Comparison of ENCODE assay signal across 19 cellular contexts in genomic region chr5:58530942-58531490, GRCh38. TPM values are rescaled to one million over a fixed set of nuclear protein-coding genes. Genes with fewer than 3 reads are reported as not detected.
A peak's percentile ranks its signal among the peaks of the same experiment; 100 is the strongest.
DNase-seq lines count a peak whose midpoint lies in the region; ATAC-seq and TF ChIP-seq lines count a peak whose summit lies in the region.
"Had no signal": no experiment of that assay in that cellular context is flagged by ENCODE, and none has a peak within 500 bp of the region (broad histone marks: within the 10 kb centered on the region; RNA-seq: fewer than 3 reads in every experiment).

No MANE protein-coding gene starts in this region.

- H3K9ac ChIP-seq in HUES48 (ENCODE audit: low read depth, low read length), result no peak overlapping the region
- H3K9ac ChIP-seq in endodermal cell (ENCODE audit: extremely low read depth, low read length, poor library complexity, severe bottlenecking), result no peak overlapping the region
- H3K9ac ChIP-seq: BLaER1 treated with 17β-estradiol and CSF1 and Interleukin-3, amounts not matched to agents 10 nM and 100 nM had no signal

- H3K9me3 Mint-ChIP-seq in WTC11 (peaks cover 45% of the 10 kb centered on the region), endodermal cell (peaks cover 15% of the 10 kb centered on the region)

- no peaks in the 10 kb centered on the region for H3K36me3 ChIP-seq in HUES48 (ENCODE audit: control insufficient read depth, insufficient read depth, low read length)
- no peaks in the 10 kb centered on the region for H3K36me3 ChIP-seq in endodermal cell (ENCODE audit: control insufficient read depth, insufficient read depth, low read length)
- H3K36me3 ChIP-seq in A673 (ENCODE audit: insufficient read depth, low read length, poor library complexity, severe bottlenecking), result no peaks in the 10 kb centered on the region
- H3K36me3 ChIP-seq: BLaER1 treated with 17β-estradiol and CSF1 and Interleukin-3, amounts not matched to agents 10 nM and 100 nM had no signal

- H3K4me1 ChIP-seq in HUES48 (ENCODE audit: control insufficient read depth, insufficient read depth, low read length) (no peaks in the 10 kb centered on the region), endodermal cell (ENCODE audit: control insufficient read depth, insufficient read depth, low read length) (no peaks in the 10 kb centered on the region), A673 (ENCODE audit: insufficient read depth, low read length, poor library complexity, severe bottlenecking) (no peaks in the 10 kb centered on the region)
- H3K4me1 ChIP-seq: BLaER1 treated with 17β-estradiol and CSF1 and Interleukin-3, amounts not matched to agents 10 nM and 100 nM; Caco-2 had no signal

- no TSS peak for BruUV-seq in A673 (replicated peaks; lab: Mats Ljungman, UMichigan)

- H3K27me3 ChIP-seq in HUES48 (ENCODE audit: control insufficient read depth, insufficient read depth, low read length) (no peaks in the 10 kb centered on the region), endodermal cell (ENCODE audit: control insufficient read depth, insufficient read depth, low read length, poor library complexity, severe bottlenecking) (no peaks in the 10 kb centered on the region), A673 (replicated peaks; ENCODE audit: insufficient read depth, low read depth, low read length, poor library complexity) (no peaks in the 10 kb centered on the region)
- H3K27me3 ChIP-seq: BLaER1 treated with 17β-estradiol and CSF1 and Interleukin-3, amounts not matched to agents 10 nM and 100 nM had no signal

- intact Hi-C loops in A673 (cut with micrococcal nuclease; ENCODE audit: unreplicated experiment), result no loop called here

- no peak overlapping the region for H3K4me3 Mint-ChIP-seq in WTC11
- H3K4me3 Mint-ChIP-seq in endodermal cell, result no peak overlapping the region
- H3K4me3 Mint-ChIP-seq: B cell; CD4-positive, alpha-beta T cell; CD8-positive, alpha-beta T cell had no signal

- TF ChIP-seq CTCF in WTC11 (IDR thresholded peaks at IDR 0.05) (no peak), endodermal cell (conservative IDR thresholded peaks at IDR 0.05) (no peak), A673 (conservative IDR thresholded peaks at IDR 0.05; ENCODE audit: low read depth, low read length) (no peak)

- peaks cover 8% of the 10 kb centered on the region for H3K4me1 Mint-ChIP-seq in WTC11
- H3K4me1 Mint-ChIP-seq in endodermal cell, result no peaks in the 10 kb centered on the region

- H3K4me3 ChIP-seq in HUES48 (ENCODE audit: low read depth, low read length) (no peak overlapping the region), endodermal cell (ENCODE audit: low read length) (no peak overlapping the region), A673 (ENCODE audit: low read depth, low read length, poor library complexity, severe bottlenecking) (no peak overlapping the region)
- H3K4me3 ChIP-seq: BLaER1 treated with 17β-estradiol and CSF1 and Interleukin-3, amounts not matched to agents 10 nM and 100 nM had no signal

- H3K36me3 Mint-ChIP-seq in WTC11 (peaks cover 27% of the 10 kb centered on the region), endodermal cell (ENCODE audit: low read depth) (no peaks in the 10 kb centered on the region)
- H3K36me3 Mint-ChIP-seq: CD8-positive, alpha-beta T cell had no signal

- DNase-seq in WTC11 (ENCODE audit: low spot score), result no peak
- peak; percentile 55 for DNase-seq in endodermal cell
- DNase-seq in A673 (ENCODE audit: low spot score), result no peak
- no peak for DNase-seq in putamen (ENCODE audit: low spot score)
- DNase-seq: 8988T; AML-193; Caco-2; Calu3; CD4-positive, alpha-beta T cell; CD8-positive, alpha-beta T cell; DMS79 treated with DMSO at 0.1 percent for 48 hours; GF-D8 had no signal

- POLR2A ChIA-PET in WTC11 (lab: Charles Lee), result no interaction called here
- POLR2A ChIA-PET in A673 (lab: Charles Lee; ENCODE audit: low non-redundant PET), result no interaction called here

- H3K9me3 ChIP-seq in HUES48 (ENCODE audit: control insufficient read depth, insufficient read depth, low read length) (peaks cover 14% of the 10 kb centered on the region), endodermal cell (ENCODE audit: control insufficient read depth, low read length) (peaks cover 11% of the 10 kb centered on the region), A673 (ENCODE audit: low read depth, low read length, poor library complexity, severe bottlenecking) (no peaks in the 10 kb centered on the region)

- H3K27me3 Mint-ChIP-seq in WTC11 (ENCODE audit: low read depth), result no peaks in the 10 kb centered on the region; the same call in 1 of the 2 replicates
- H3K27me3 Mint-ChIP-seq in endodermal cell (ENCODE audit: insufficient read depth), result peaks cover 12% of the 10 kb centered on the region
- H3K27me3 Mint-ChIP-seq: B cell; CD4-positive, alpha-beta T cell had no signal

- H3K27ac ChIP-seq in HUES48 (ENCODE audit: low read depth, low read length) (peak overlapping the region; percentile 72), endodermal cell (ENCODE audit: low read depth, low read length) (no peak overlapping the region), A673 (ENCODE audit: low read depth, low read length, poor library complexity, severe bottlenecking) (no peak overlapping the region)
- H3K27ac ChIP-seq: BLaER1 treated with 17β-estradiol and CSF1 and Interleukin-3, amounts not matched to agents 10 nM and 100 nM; C4-2B had no signal

- H3K27ac Mint-ChIP-seq in WTC11 (no peak overlapping the region), endodermal cell (no peak overlapping the region)
- H3K27ac Mint-ChIP-seq: B cell; CD4-positive, alpha-beta T cell; CD8-positive, alpha-beta T cell had no signal

- CTCF ChIA-PET in WTC11 (lab: Charles Lee) (no interaction called here), A673 (lab: Charles Lee) (no interaction called here)

- WGBS in endodermal cell (ENCODE audit: insufficient coverage in 1 of 2, insufficient read length in 1 of 2), 2 experiments, result 82 to 88% methylated on average over 1 of the region's 1 CpG

- ATAC-seq in WTC11, result peak; percentile 85
- ATAC-seq in HG02642 (IDR thresholded peaks at IDR 0.05; ENCODE audit: poor library complexity, unreplicated experiment), result no peak
- ATAC-seq in GM21825 (IDR thresholded peaks at IDR 0.05; ENCODE audit: unreplicated experiment), result no peak
- ATAC-seq: CD8-positive, alpha-beta T cell had no signal

TF ChIP-seq in WTC11, 78 proteins besides CTCF, POLR2A, EP300 and RAD21 (continues in another document):
- TF ChIP-seq ZBTB43 (CRISPR knock-in tag; IDR thresholded peaks at IDR 0.05) (no peak), IRF2 (CRISPR knock-in tag; IDR thresholded peaks at IDR 0.05; ENCODE audit: borderline replicate concordance, low read depth) (no peak), GABPB1 (CRISPR knock-in tag; IDR thresholded peaks at IDR 0.05) (no peak), FOXP4 (CRISPR knock-in tag; IDR thresholded peaks at IDR 0.05) (no peak), NFE2L1 (CRISPR knock-in tag; IDR thresholded peaks at IDR 0.05) (no peak), ZNF425 (CRISPR knock-in tag; conservative IDR thresholded peaks at IDR 0.05) (no peak), MXD4 (CRISPR knock-in tag; IDR thresholded peaks at IDR 0.05; ENCODE audit: borderline replicate concordance) (no peak), ETV6 (CRISPR knock-in tag; IDR thresholded peaks at IDR 0.05) (no peak), MYBL2 (CRISPR knock-in tag; IDR thresholded peaks at IDR 0.05) (no peak)

RNA-seq across cellular contexts. Expression of gene GAPT, which starts 39.8 kb away (rescaled TPM):
- total RNA-seq in WTC11 (2021), result not detected in 3 replicates
- 1 to 10 TPM in 1 of 2 donors, under 1 TPM in 1; 0.13 to 1.9 TPM for total RNA-seq in endodermal cell
- not detected for polyA plus RNA-seq in endodermal cell (2013, experiment 1 of 2)
- polyA plus RNA-seq in endodermal cell (2013, experiment 2 of 2), result not detected
- not detected in 2 replicates for total RNA-seq in A673 (2021)
- total RNA-seq: Caco-2; Calu3; CD4-positive, alpha-beta T cell had no signal
- polyA plus RNA-seq: BJ had no signal

RNA-seq across cellular contexts. Expression of gene RAB3C, which starts 51.9 kb away (rescaled TPM):
- 13.3 to 22.7 TPM (median 20.4 TPM) in 3 replicates for total RNA-seq in WTC11 (2021)
- 10 to 100 TPM in 1 of 2 donors, 1 to 10 TPM in 1; 5.8 to 15.1 TPM for total RNA-seq in endodermal cell
- polyA plus RNA-seq in endodermal cell (2013, experiment 1 of 2), result 20.3 TPM
- polyA plus RNA-seq in endodermal cell (2013, experiment 2 of 2), result 19.6 TPM
- total RNA-seq in A673 (2021), result 0.07 and 0.64 TPM in 2 replicates
- total RNA-seq: Caco-2; Calu3; CD4-positive, alpha-beta T cell; CD8-positive, alpha-beta T cell had no signal
- polyA plus RNA-seq: BJ had no signal
